ENCODE assay signal across 14 cellular contexts in genomic region chr1:241857131-241857530, GRCh38. TPM values are rescaled to one million over a fixed set of nuclear protein-coding genes. Genes with fewer than 3 reads are reported as not detected.
DNase-seq lines count a peak whose midpoint lies in the region; ATAC-seq and TF ChIP-seq lines count a peak whose summit lies in the region.
"Had no signal": no experiment of that assay in that cellular context is flagged by ENCODE, and none has a peak within 500 bp of the region (broad histone marks: within the 10 kb centered on the region; RNA-seq: fewer than 3 reads in every experiment).

No MANE protein-coding gene starts in this region.

- no peak for DNase-seq in CD4-positive, CD25-positive, alpha-beta regulatory T cell
- DNase-seq in SK-MEL-5 (ENCODE audit: low read depth, low spot score) (peak; percentile 95), GM19238 (ENCODE audit: insufficient read length, low spot score) (no peak), cerebellar nuclear complex (lab: John Stamatoyannopoulos, UW) (no peak), WTC11 (ENCODE audit: low spot score) (no peak)
- no peak for DNase-seq in activated T-cell treated with anti-CD3 and anti-CD28 coated beads, Interleukin-2, amount 50 U/mL, for 24 hours
- DNase-seq: activated CD8-positive, alpha-beta T cell treated with anti-CD3 and anti-CD28 coated beads for 36 hours; activated naive CD8-positive, alpha-beta T cell treated with anti-CD3 and anti-CD28 coated beads, Interleukin-2, amount 50 U/mL, for 24 hours; AML-193; psoas muscle had no signal

- H3K27me3 Mint-ChIP-seq in CD4-positive, CD25-positive, alpha-beta regulatory T cell, result no peaks in the 10 kb centered on the region
- H3K27me3 Mint-ChIP-seq in WTC11 (ENCODE audit: low read depth), result no peaks in the 10 kb centered on the region
- no peaks in the 10 kb centered on the region for H3K27me3 Mint-ChIP-seq in activated T-cell treated with anti-CD3 and anti-CD28 coated beads, Interleukin-2, amount 50 U/mL, for 24 hours
- H3K27me3 Mint-ChIP-seq: activated CD8-positive, alpha-beta T cell treated with anti-CD3 and anti-CD28 coated beads for 36 hours; activated naive CD8-positive, alpha-beta T cell treated with anti-CD3 and anti-CD28 coated beads, Interleukin-2, amount 50 U/mL, for 24 hours; type B pancreatic cell had no signal

- H3K36me3 Mint-ChIP-seq in CD4-positive, CD25-positive, alpha-beta regulatory T cell, result no peaks in the 10 kb centered on the region
- peaks cover 65% of the 10 kb centered on the region for H3K36me3 Mint-ChIP-seq in WTC11
- H3K36me3 Mint-ChIP-seq in activated T-cell treated with anti-CD3 and anti-CD28 coated beads, Interleukin-2, amount 50 U/mL, for 24 hours (ENCODE audit: low read depth), result peaks cover 90% of the 10 kb centered on the region

- CTCF ChIA-PET in WTC11 (lab: Charles Lee), result no interaction called here

- H3K4me1 ChIP-seq in CD4-positive, CD25-positive, alpha-beta regulatory T cell (ENCODE audit: control insufficient read depth, insufficient read depth, low read length, poor library complexity, severe bottlenecking), result no peaks in the 10 kb centered on the region
- H3K4me1 ChIP-seq: psoas muscle had no signal

- H3K4me3 ChIP-seq in CD4-positive, CD25-positive, alpha-beta regulatory T cell (ENCODE audit: low read depth, low read length), result peak overlapping the region; percentile 23
- H3K4me3 ChIP-seq: psoas muscle had no signal

- POLR2A ChIA-PET in WTC11 (lab: Charles Lee), result no interaction called here

- H3K27ac ChIP-seq in CD4-positive, CD25-positive, alpha-beta regulatory T cell (ENCODE audit: insufficient read depth, low read length, poor library complexity, severe bottlenecking), result no peak overlapping the region
- H3K27ac ChIP-seq: psoas muscle had no signal

- peak overlapping the region in 3 of 4 donors; percentile 40 to 58 (median 41) for H3K4me3 Mint-ChIP-seq in CD4-positive, CD25-positive, alpha-beta regulatory T cell
- H3K4me3 Mint-ChIP-seq in WTC11, result no peak overlapping the region
- no peak overlapping the region for H3K4me3 Mint-ChIP-seq in activated T-cell treated with anti-CD3 and anti-CD28 coated beads, Interleukin-2, amount 50 U/mL, for 24 hours
- H3K4me3 Mint-ChIP-seq: activated CD8-positive, alpha-beta T cell treated with anti-CD3 and anti-CD28 coated beads for 36 hours; activated naive CD8-positive, alpha-beta T cell treated with anti-CD3 and anti-CD28 coated beads, Interleukin-2, amount 50 U/mL, for 24 hours; type B pancreatic cell had no signal

- peaks cover 0 to 5% (median 3%) of the 10 kb centered on the region in 4 donors for H3K4me1 Mint-ChIP-seq in CD4-positive, CD25-positive, alpha-beta regulatory T cell
- H3K4me1 Mint-ChIP-seq in WTC11, result no peaks in the 10 kb centered on the region
- H3K4me1 Mint-ChIP-seq in activated T-cell treated with anti-CD3 and anti-CD28 coated beads, Interleukin-2, amount 50 U/mL, for 24 hours (ENCODE audit: low read depth), result no peaks in the 10 kb centered on the region
- H3K4me1 Mint-ChIP-seq: activated naive CD8-positive, alpha-beta T cell treated with anti-CD3 and anti-CD28 coated beads, Interleukin-2, amount 50 U/mL, for 24 hours had no signal

- no peaks in the 10 kb centered on the region for H3K27me3 ChIP-seq in CD4-positive, CD25-positive, alpha-beta regulatory T cell (ENCODE audit: control insufficient read depth, insufficient read depth, low read length)

- no peaks in the 10 kb centered on the region for H3K9me3 Mint-ChIP-seq in CD4-positive, CD25-positive, alpha-beta regulatory T cell
- no peaks in the 10 kb centered on the region for H3K9me3 Mint-ChIP-seq in WTC11
- H3K9me3 Mint-ChIP-seq in activated T-cell treated with anti-CD3 and anti-CD28 coated beads, Interleukin-2, amount 50 U/mL, for 24 hours, result no peaks in the 10 kb centered on the region
- H3K9me3 Mint-ChIP-seq: activated CD8-positive, alpha-beta T cell treated with anti-CD3 and anti-CD28 coated beads for 36 hours; activated naive CD8-positive, alpha-beta T cell treated with anti-CD3 and anti-CD28 coated beads, Interleukin-2, amount 50 U/mL, for 24 hours; type B pancreatic cell had no signal

- no peaks in the 10 kb centered on the region for H3K36me3 ChIP-seq in CD4-positive, CD25-positive, alpha-beta regulatory T cell (ENCODE audit: control insufficient read depth, insufficient read depth, low read length)

- no peak for ATAC-seq in CD4-positive, CD25-positive, alpha-beta regulatory T cell (ENCODE audit: low read depth in 2 of 2)
- ATAC-seq in GM19372 (IDR thresholded peaks at IDR 0.05; ENCODE audit: low read depth, unreplicated experiment), result peak; percentile 87
- ATAC-seq in HG02970 (IDR thresholded peaks at IDR 0.05; ENCODE audit: low FRiP score, unreplicated experiment), result peak; percentile 58
- no peak for ATAC-seq in WTC11
- ATAC-seq: activated CD8-positive, alpha-beta T cell treated with anti-CD3 and anti-CD28 coated beads for 36 hours; activated naive CD8-positive, alpha-beta T cell treated with anti-CD3 and anti-CD28 coated beads, Interleukin-2, amount 50 U/mL, for 24 hours; HCT116; psoas muscle had no signal

- in situ Hi-C loops in SK-MEL-5 (cut with HindIII; ENCODE audit: low pct_unique_long_range_greater_than_20kb, low sequenced_read_pairs), result no loop called here

- peak overlapping the region in 2 of 3 donors; percentile 58 to 76 for H3K27ac Mint-ChIP-seq in CD4-positive, CD25-positive, alpha-beta regulatory T cell
- H3K27ac Mint-ChIP-seq in WTC11, result no peak overlapping the region
- no peak overlapping the region for H3K27ac Mint-ChIP-seq in activated T-cell treated with anti-CD3 and anti-CD28 coated beads, Interleukin-2, amount 50 U/mL, for 24 hours
- H3K27ac Mint-ChIP-seq: activated CD8-positive, alpha-beta T cell treated with anti-CD3 and anti-CD28 coated beads for 36 hours; activated naive CD8-positive, alpha-beta T cell treated with anti-CD3 and anti-CD28 coated beads, Interleukin-2, amount 50 U/mL, for 24 hours; type B pancreatic cell had no signal

- no peak for TF ChIP-seq CTCF in WTC11 (IDR thresholded peaks at IDR 0.05)

- no peaks in the 10 kb centered on the region for H3K9me3 ChIP-seq in CD4-positive, CD25-positive, alpha-beta regulatory T cell (ENCODE audit: control insufficient read depth in 2 of 2, low read length in 2 of 2)
- H3K9me3 ChIP-seq: psoas muscle had no signal

TF ChIP-seq in WTC11, 78 proteins besides CTCF, POLR2A, EP300 and RAD21:
- TF ChIP-seq GTF2I (CRISPR knock-in tag; conservative IDR thresholded peaks at IDR 0.05), result no peak

RNA-seq across cellular contexts. Expression of gene EXO1, which starts 9.1 kb away (rescaled TPM):
- 2.3 TPM for total RNA-seq in CD4-positive, CD25-positive, alpha-beta regulatory T cell
- polyA plus RNA-seq in CD4-positive, CD25-positive, alpha-beta regulatory T cell, result 1 to 10 TPM in 3 of 4 donors, under 1 TPM in 1; 0.83 to 2.7 (median 1.8) TPM
- total RNA-seq in SK-MEL-5 (2014; rRNA removed; shearing (Covaris generic)), result 34.6 and 38.6 TPM in 2 replicates
- polyA plus RNA-seq in SK-MEL-5 (2015; cell fraction: cytosol; rRNA removed), result 21.4 and 24.8 TPM in 2 replicates
- 14.9 and 15.2 TPM in 2 replicates for polyA plus RNA-seq in SK-MEL-5 (2015; cell fraction: nucleus; rRNA removed)
- total RNA-seq in WTC11 (2021), result 28.2 to 36.5 TPM (median 31.7 TPM) in 3 replicates

Comparison
In these comparisons a context has a peak if more than half of its experiments do, and no peak if none do; other contexts are left out.
1. ATAC-seq: peak in GM19372 (single experiment) and HG02970 (single experiment); none in CD4-positive, CD25-positive, alpha-beta regulatory T cell (0 of 2) and WTC11 (single experiment).
2. H3K27ac Mint-ChIP-seq: peak in CD4-positive, CD25-positive, alpha-beta regulatory T cell (2 of 3); none in WTC11 (single experiment) and activated T-cell treated with anti-CD3 and anti-CD28 coated beads, Interleukin-2, amount 50 U/mL, for 24 hours (single experiment).
3. H3K4me3 Mint-ChIP-seq: peak in CD4-positive, CD25-positive, alpha-beta regulatory T cell (3 of 4); none in WTC11 (single experiment) and activated T-cell treated with anti-CD3 and anti-CD28 coated beads, Interleukin-2, amount 50 U/mL, for 24 hours (single experiment).